In the genomic region with DNA sequence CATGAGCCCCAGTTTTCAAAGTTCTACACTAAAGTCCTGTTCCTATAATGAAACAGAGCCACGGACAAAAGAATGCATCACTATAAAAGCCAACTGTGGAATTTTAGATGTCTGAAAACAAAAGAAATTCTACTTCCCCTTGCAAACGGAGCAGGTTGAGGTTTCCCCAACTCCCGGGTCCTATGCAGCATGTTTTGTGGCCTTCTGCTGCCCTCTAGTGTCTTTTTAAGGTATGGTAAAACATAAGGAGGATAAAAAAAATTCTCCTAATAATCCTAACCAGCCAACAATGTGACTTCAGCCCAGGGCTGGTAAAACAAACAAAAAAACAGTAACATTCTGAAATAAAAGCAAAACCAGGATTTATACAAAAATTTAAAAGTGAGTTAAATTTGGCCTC, we compare ENCODE assay signal across 9 cellular contexts.
A peak's percentile ranks its signal among the peaks of the same experiment; 100 is the strongest.
DNase-seq lines count a peak whose midpoint lies in the region; ATAC-seq and TF ChIP-seq lines count a peak whose summit lies in the region.
"Had no signal": no experiment of that assay in that cellular context is flagged by ENCODE, and none has a peak within 500 bp of the region (broad histone marks: within the 10 kb centered on the region; RNA-seq: fewer than 3 reads in every experiment).

No MANE protein-coding gene starts in this region.

- no peak overlapping the region for H3K4me3 ChIP-seq in astrocyte of the spinal cord (ENCODE audit: low read depth, low read length)
- H3K4me3 ChIP-seq: ovary had no signal

- H3K36me3 Mint-ChIP-seq in stimulated activated effector memory CD8-positive, alpha-beta T cell treated with anti-CD3 and anti-CD28 coated beads, Interleukin-12 subunit alpha, Interleukin-12 subunit beta, amount 100 ng/mL, for 72 hours = no peaks in the 10 kb centered on the region

- ATAC-seq in GM21717 (IDR thresholded peaks at IDR 0.05; ENCODE audit: unreplicated experiment) = peak; percentile 91
- peak; percentile 57 for ATAC-seq in stimulated activated effector memory CD8-positive, alpha-beta T cell treated with anti-CD3 and anti-CD28 coated beads, Interleukin-12 subunit alpha, Interleukin-12 subunit beta, amount 100 ng/mL, for 72 hours

- peaks cover 15% of the 10 kb centered on the region for H3K4me1 Mint-ChIP-seq in stimulated activated effector memory CD8-positive, alpha-beta T cell treated with anti-CD3 and anti-CD28 coated beads, Interleukin-12 subunit alpha, Interleukin-12 subunit beta, amount 100 ng/mL, for 72 hours

- in situ Hi-C loops in astrocyte of the spinal cord (cut with HindIII; ENCODE audit: low sequenced_read_pairs) = no loop called here

- no peaks in the 10 kb centered on the region for H3K9me3 Mint-ChIP-seq in stimulated activated effector memory CD8-positive, alpha-beta T cell treated with anti-CD3 and anti-CD28 coated beads, Interleukin-12 subunit alpha, Interleukin-12 subunit beta, amount 100 ng/mL, for 72 hours

- peak in 2 of 3 donors; percentile 0 to 14 for DNase-seq in stimulated activated CD4-positive, alpha-beta T cell treated with anti-CD3 and anti-CD28 coated beads, Interleukin-12 subunit alpha, Interleukin-12 subunit beta, amount 100 ng/mL, for 48 hours (ENCODE audit: low read depth in 2 of 3, low spot score in 1 of 3)
- no peak for DNase-seq in stimulated activated CD4-positive, alpha-beta T cell treated with anti-CD3 and anti-CD28 coated beads, Interleukin-4, amount 100 ng/mL, for 1 hour
- DNase-seq in HT-29 (ENCODE audit: low spot score) (peak; percentile 52), NOMO-1 (lab: John Stamatoyannopoulos, UW; ENCODE audit: unreplicated experiment in 2 of 2) (peak; percentile 26 to 81), astrocyte of the spinal cord (ENCODE audit: low read depth, low spot score) (peak; percentile 60), iPS-NIHi11 (ENCODE audit: low spot score) (peak; percentile 74)
- DNase-seq in stimulated activated effector memory CD8-positive, alpha-beta T cell treated with anti-CD3 and anti-CD28 coated beads, Interleukin-12 subunit alpha, Interleukin-12 subunit beta, amount 100 ng/mL, for 72 hours (ENCODE audit: low spot score in 2 of 2) = no peak

- peak; percentile 68 for TF ChIP-seq CTCF in astrocyte of the spinal cord (IDR thresholded peaks at IDR 0.05; ENCODE audit: low read depth, low read length)

- no peak overlapping the region for H3K27ac Mint-ChIP-seq in stimulated activated effector memory CD8-positive, alpha-beta T cell treated with anti-CD3 and anti-CD28 coated beads, Interleukin-12 subunit alpha, Interleukin-12 subunit beta, amount 100 ng/mL, for 72 hours

- no peak overlapping the region for H3K4me3 Mint-ChIP-seq in stimulated activated effector memory CD8-positive, alpha-beta T cell treated with anti-CD3 and anti-CD28 coated beads, Interleukin-12 subunit alpha, Interleukin-12 subunit beta, amount 100 ng/mL, for 72 hours

Comparison
In these comparisons a context has a peak if more than half of its experiments do, and no peak if none do; other contexts are left out.
1. DNase-seq: peak in stimulated activated CD4-positive, alpha-beta T cell treated with anti-CD3 and anti-CD28 coated beads, Interleukin-12 subunit alpha, Interleukin-12 subunit beta, amount 100 ng/mL, for 48 hours (2 of 3), HT-29 (single experiment), NOMO-1 (2 of 2), astrocyte of the spinal cord (single experiment) and iPS-NIHi11 (single experiment); none in stimulated activated CD4-positive, alpha-beta T cell treated with anti-CD3 and anti-CD28 coated beads, Interleukin-4, amount 100 ng/mL, for 1 hour (single experiment) and stimulated activated effector memory CD8-positive, alpha-beta T cell treated with anti-CD3 and anti-CD28 coated beads, Interleukin-12 subunit alpha, Interleukin-12 subunit beta, amount 100 ng/mL, for 72 hours (0 of 2).